Comparison of ENCODE assay signal across 24 cellular contexts in the genomic region with DNA sequence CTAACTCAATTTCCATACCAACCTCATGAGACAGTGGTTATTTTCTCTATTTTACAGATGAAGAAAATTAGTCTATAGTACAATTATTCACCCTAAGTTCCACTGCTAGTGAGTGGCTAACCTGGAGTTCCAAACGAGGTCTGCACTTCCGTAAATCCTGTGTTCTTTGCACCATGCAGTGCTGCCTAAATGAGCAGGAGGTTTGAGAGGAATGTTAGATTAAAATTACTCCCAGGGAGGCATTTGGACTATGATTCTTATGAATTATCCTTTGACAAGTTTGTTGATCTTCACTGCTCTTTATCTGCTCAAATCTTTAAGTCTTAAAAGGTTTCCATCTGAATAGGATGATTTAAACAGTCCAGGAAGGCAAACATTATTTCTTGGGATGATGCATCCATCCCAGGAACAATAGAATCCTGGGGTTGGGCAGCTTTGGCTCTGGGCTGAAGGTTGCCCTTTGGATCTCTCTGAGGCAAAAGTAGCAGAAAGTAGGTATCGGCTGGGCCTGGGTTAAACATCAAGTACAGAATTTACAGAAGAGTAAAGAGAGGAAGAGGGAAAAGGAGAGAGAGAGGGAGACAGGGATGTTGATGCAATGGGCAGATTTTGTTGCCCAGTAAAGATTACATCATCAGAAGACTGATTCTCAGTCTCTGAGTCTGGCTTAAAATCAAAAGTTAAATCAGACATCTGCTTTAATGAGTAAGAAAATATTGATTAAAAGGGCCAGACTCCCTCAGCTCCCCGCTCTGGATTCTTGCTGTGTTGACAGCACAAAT.
DNase-seq lines count a peak whose midpoint lies in the region; ATAC-seq, FAIRE-seq and TF ChIP-seq lines count a peak whose summit lies in the region.
"Had no signal": no experiment of that assay in that cellular context is flagged by ENCODE, and none has a peak within 500 bp of the region (broad histone marks: within the 10 kb centered on the region; RNA-seq: fewer than 3 reads in every experiment).

No MANE protein-coding gene starts in this region.

- H3K36me3 ChIP-seq in HUES64 (ENCODE audit: insufficient read depth, low read length): no peaks in the 10 kb centered on the region
- H3K36me3 ChIP-seq: BLaER1 treated with 17β-estradiol and CSF1 and Interleukin-3, amounts not matched to agents 10 nM and 100 nM; vagina had no signal

- no peaks in the 10 kb centered on the region for H3K27me3 ChIP-seq in HUES64 (ENCODE audit: insufficient read depth, low read length)
- H3K27me3 ChIP-seq: BLaER1 treated with 17β-estradiol and CSF1 and Interleukin-3, amounts not matched to agents 10 nM and 100 nM; foreskin keratinocyte; vagina had no signal

- CTCF ChIA-PET in Calu3 (lab: Charles Lee): interaction anchor here (0.6 to 0.8 kb wide), 3 partner anchors 55 to 377 kb away, joined by 3 to 6 read pairs (median 4); no protein-coding TSS in a partner anchor
- CTCF ChIA-PET in activated CD4-positive, alpha-beta T cell treated with anti-CD3 and anti-CD28 coated beads for 36 hours (lab: Charles Lee): no interaction called here

- POLR2A ChIA-PET in activated CD4-positive, alpha-beta T cell treated with anti-CD3 and anti-CD28 coated beads for 36 hours (lab: Charles Lee): no interaction called here

- H3K9me3 ChIP-seq in HUES64 (ENCODE audit: insufficient read depth, low read depth, low read length): no peaks in the 10 kb centered on the region
- H3K9me3 ChIP-seq: BLaER1 treated with 17β-estradiol and CSF1 and Interleukin-3, amounts not matched to agents 10 nM and 100 nM; vagina had no signal

- peak overlapping the region; percentile 13; the same call in 1 of the 2 replicates for H3K27ac ChIP-seq in HUES64 (ENCODE audit: low read depth, low read length)
- H3K27ac ChIP-seq: BLaER1 treated with 17β-estradiol and CSF1 and Interleukin-3, amounts not matched to agents 10 nM and 100 nM; foreskin keratinocyte; KMS-11; vagina had no signal

- no peaks in the 10 kb centered on the region for H3K36me3 Mint-ChIP-seq in Calu3 (ENCODE audit: insufficient read depth, unreplicated experiment)
- H3K36me3 Mint-ChIP-seq in brain: no peaks in the 10 kb centered on the region
- no peaks in the 10 kb centered on the region for H3K36me3 Mint-ChIP-seq in activated CD4-positive, alpha-beta T cell treated with anti-CD3 and anti-CD28 coated beads for 36 hours (ENCODE audit: low read depth)
- H3K36me3 Mint-ChIP-seq: activated CD4-positive, alpha-beta memory T cell treated with anti-CD3 and anti-CD28 coated beads for 36 hours; naive thymus-derived CD4-positive, alpha-beta T cell had no signal

- H3K27ac Mint-ChIP-seq in Calu3 (ENCODE audit: unreplicated experiment): no peak overlapping the region
- peak overlapping the region in 4 of 5 experiments; percentile 6 to 74 (median 54) for H3K27ac Mint-ChIP-seq in brain
- no peak overlapping the region for H3K27ac Mint-ChIP-seq in activated CD4-positive, alpha-beta T cell treated with anti-CD3 and anti-CD28 coated beads for 36 hours
- H3K27ac Mint-ChIP-seq: activated CD4-positive, alpha-beta memory T cell treated with anti-CD3 and anti-CD28 coated beads for 36 hours; naive thymus-derived CD4-positive, alpha-beta T cell had no signal

- intact Hi-C loops in Calu3 (cut with micrococcal nuclease; ENCODE audit: unreplicated experiment): no loop called here
- intact Hi-C loops in activated CD4-positive, alpha-beta T cell treated with anti-CD3 and anti-CD28 coated beads for 36 hours (cut with DNase I, micrococcal nuclease): no loop called here

- H3K27me3 Mint-ChIP-seq in Calu3 (ENCODE audit: unreplicated experiment) (no peaks in the 10 kb centered on the region), brain (no peaks in the 10 kb centered on the region)
- peaks cover 8% of the 10 kb centered on the region for H3K27me3 Mint-ChIP-seq in activated CD4-positive, alpha-beta T cell treated with anti-CD3 and anti-CD28 coated beads for 36 hours

- H3K4me1 Mint-ChIP-seq in Calu3 (ENCODE audit: low read depth, unreplicated experiment) (peaks cover 21% of the 10 kb centered on the region), brain (peaks cover 40% of the 10 kb centered on the region)
- H3K4me1 Mint-ChIP-seq in activated CD4-positive, alpha-beta T cell treated with anti-CD3 and anti-CD28 coated beads for 36 hours: no peaks in the 10 kb centered on the region
- H3K4me1 Mint-ChIP-seq: naive thymus-derived CD4-positive, alpha-beta T cell had no signal

- peaks cover 39% of the 10 kb centered on the region for H3K4me1 ChIP-seq in HUES64 (ENCODE audit: insufficient read depth, low read length)
- H3K4me1 ChIP-seq: foreskin keratinocyte, vagina had no signal

- H3K4me3 Mint-ChIP-seq in Calu3 (ENCODE audit: low read depth, unreplicated experiment) (no peak overlapping the region), brain (peak overlapping the region in 1 of 5 experiments; percentile 7)
- no peak overlapping the region for H3K4me3 Mint-ChIP-seq in activated CD4-positive, alpha-beta T cell treated with anti-CD3 and anti-CD28 coated beads for 36 hours
- H3K4me3 Mint-ChIP-seq: activated CD4-positive, alpha-beta memory T cell treated with anti-CD3 and anti-CD28 coated beads for 36 hours; naive thymus-derived CD4-positive, alpha-beta T cell had no signal

- BruUV-seq in Calu3 (replicated peaks; lab: Mats Ljungman, UMichigan): no TSS peak

- H3K9me3 Mint-ChIP-seq in Calu3 (ENCODE audit: low read depth, unreplicated experiment): no peaks in the 10 kb centered on the region
- H3K9me3 Mint-ChIP-seq in brain: peaks cover 0 to 8% (median 0%) of the 10 kb centered on the region in 5 experiments
- no peaks in the 10 kb centered on the region for H3K9me3 Mint-ChIP-seq in activated CD4-positive, alpha-beta T cell treated with anti-CD3 and anti-CD28 coated beads for 36 hours (ENCODE audit: low read depth)
- H3K9me3 Mint-ChIP-seq: activated CD4-positive, alpha-beta memory T cell treated with anti-CD3 and anti-CD28 coated beads for 36 hours; naive thymus-derived CD4-positive, alpha-beta T cell had no signal

- no peak overlapping the region for H3K9ac ChIP-seq in HUES64 (ENCODE audit: low read depth, low read length)
- H3K9ac ChIP-seq: BLaER1 treated with 17β-estradiol and CSF1 and Interleukin-3, amounts not matched to agents 10 nM and 100 nM; KMS-11 had no signal

- H3K4me3 ChIP-seq in HUES64 (ENCODE audit: low read length): no peak overlapping the region
- H3K4me3 ChIP-seq: BLaER1 treated with 17β-estradiol and CSF1 and Interleukin-3, amounts not matched to agents 10 nM and 100 nM; vagina had no signal

- DNase-seq in Calu3: peak; percentile 2
- peak; percentile 59 for DNase-seq in mucosa of gallbladder (ENCODE audit: low spot score)
- DNase-seq in activated CD4-positive, alpha-beta T cell treated with anti-CD3 and anti-CD28 coated beads for 36 hours: no peak
- no peak for DNase-seq in NCI-H146 (lab: John Stamatoyannopoulos, UW)
- DNase-seq in D721Med (ENCODE audit: insufficient read length, low spot score): no peak
- DNase-seq: ACHN; activated CD4-positive, alpha-beta memory T cell treated with anti-CD3 and anti-CD28 coated beads for 36 hours; activated CD4-positive, CD25-positive, alpha-beta regulatory T cell; effector CD8-positive, alpha-beta T cell; EL; erythroblast; foreskin keratinocyte; left colon; naive thymus-derived CD4-positive, alpha-beta T cell; NCI-H226; stimulated activated CD4-positive, alpha-beta T cell treated with anti-CD3 and anti-CD28 coated beads, Interleukin-12 subunit alpha, Interleukin-12 subunit beta, amount 100 ng/mL, for 4 hours; stimulated activated CD4-positive, alpha-beta T cell treated with anti-CD3 and anti-CD28 coated beads, Interleukin-4, amount 100 ng/mL, for 4 hours; stimulated activated naive CD4-positive, alpha-beta T cell had no signal

- no peak for FAIRE-seq in D721Med (lab: Jason Lieb, UNC)

- TF ChIP-seq CTCF in Calu3 (IDR thresholded peaks at IDR 0.05; ENCODE audit: unreplicated experiment) (no peak), brain (conservative IDR thresholded peaks at IDR 0.05) (no peak), D721Med (IDR thresholded peaks at IDR 0.05; ENCODE audit: insufficient read depth, missing control alignments) (no peak)

- 79% methylated on average over 4 of the region's 4 CpGs for WGBS in HUES64

- ATAC-seq in activated CD4-positive, alpha-beta T cell treated with anti-CD3 and anti-CD28 coated beads for 36 hours: no peak
- no peak for ATAC-seq in GM21717 (IDR thresholded peaks at IDR 0.05; ENCODE audit: unreplicated experiment)
- ATAC-seq: foreskin keratinocyte; left colon; naive thymus-derived CD4-positive, alpha-beta T cell had no signal

Comparison
In these comparisons a context has a peak if more than half of its experiments do, and no peak if none do; other contexts are left out.
1. DNase-seq: peak in Calu3 (single experiment) and mucosa of gallbladder (single experiment); none in activated CD4-positive, alpha-beta T cell treated with anti-CD3 and anti-CD28 coated beads for 36 hours (single experiment), NCI-H146 (single experiment) and D721Med (single experiment).
2. H3K27ac Mint-ChIP-seq: peak in brain (4 of 5); none in Calu3 (single experiment) and activated CD4-positive, alpha-beta T cell treated with anti-CD3 and anti-CD28 coated beads for 36 hours (single experiment).